In genomic region chr1:207499573-207499972, GRCh38 we compare ENCODE assay signal across 8 cellular contexts. TPM values are rescaled to one million over a fixed set of nuclear protein-coding genes. Genes with fewer than 3 reads are reported as not detected.
DNase-seq lines count a peak whose midpoint lies in the region; ATAC-seq and TF ChIP-seq lines count a peak whose summit lies in the region.

No MANE protein-coding gene starts in this region.

- no peaks in the 10 kb centered on the region for H3K9me3 Mint-ChIP-seq in natural killer cell

- peaks cover 42 to 59% of the 10 kb centered on the region in 2 donors for H3K27me3 Mint-ChIP-seq in natural killer cell (ENCODE audit: low read depth in 2 of 2)

- H3K4me3 Mint-ChIP-seq in natural killer cell: no peak overlapping the region

- no peak overlapping the region for H3K27ac Mint-ChIP-seq in natural killer cell

- H3K36me3 ChIP-seq in Panc1 (ENCODE audit: control insufficient read depth, insufficient read depth, low read length) (no peaks in the 10 kb centered on the region), esophagus muscularis mucosa (no peaks in the 10 kb centered on the region)

- no peak for TF ChIP-seq POLR2A in esophagus muscularis mucosa (IDR thresholded peaks at IDR 0.05; ENCODE audit: low read depth)

- POLR2A ChIA-PET in Panc1 (lab: Charles Lee): no interaction called here

- CTCF ChIA-PET in Panc1 (lab: Charles Lee): interaction anchor here (0.6 to 1.5 kb wide), 4 partner anchors 22 to 415 kb away, joined by 3 to 5 read pairs (median 3); no protein-coding TSS in a partner anchor

- intact Hi-C loops in Panc1 (cut with micrococcal nuclease; ENCODE audit: unreplicated experiment): loop anchor here (1.0 kb wide), 3 partner anchors 94 to 422 kb away; no protein-coding TSS in a partner anchor
- intact Hi-C loops in esophagus muscularis mucosa (cut with DNase I): no loop called here
- intact Hi-C loops in natural killer cell (cut with micrococcal nuclease): loop anchor here (1.0 kb wide), 1 partner anchor 415 kb away; no protein-coding TSS in a partner anchor

- peaks cover 0 to 9% of the 10 kb centered on the region in 2 donors for H3K4me1 Mint-ChIP-seq in natural killer cell

- H3K27ac ChIP-seq in Panc1 (ENCODE audit: low read length) (no peak overlapping the region), esophagus muscularis mucosa (replicated peaks in 1 of 4) (no peak overlapping the region)

- TF ChIP-seq EP300 in esophagus muscularis mucosa (IDR thresholded peaks at IDR 0.05): no peak

- H3K4me1 ChIP-seq in Panc1 (ENCODE audit: control insufficient read depth, insufficient read depth, low read length) (no peaks in the 10 kb centered on the region), esophagus muscularis mucosa (peaks cover 4 to 12% (median 10%) of the 10 kb centered on the region in 4 donors)

- DNase-seq in LHCN-M2 (ENCODE audit: low read depth) (peak; percentile 54), Panc1 (ENCODE audit: low read depth, low spot score) (peak; percentile 57), activated T-cell treated with anti-CD3 and anti-CD28 coated beads for 4 hours (peak; percentile 44), esophagus muscularis mucosa (ENCODE audit: extremely low spot score) (no peak), natural killer cell (peak; percentile 41)
- DNase-seq in stimulated activated naive CD4-positive, alpha-beta T cell treated with Interleukin-2 at 50 U/mL for 16 hours (lab: John Stamatoyannopoulos, UW): peak; percentile 51

- H3K9me3 ChIP-seq in Panc1 (ENCODE audit: control insufficient read depth, insufficient read depth, low read depth, low read length) (no peaks in the 10 kb centered on the region), esophagus muscularis mucosa (no peaks in the 10 kb centered on the region)

- ATAC-seq in Panc1 (peak; percentile 91), natural killer cell (peak; percentile 73 to 84 (median 77)), GM19467 (IDR thresholded peaks at IDR 0.05; ENCODE audit: unreplicated experiment) (no peak)

- TF ChIP-seq CTCF in GM12874 (IDR thresholded peaks at IDR 0.05; ENCODE audit: insufficient read depth, low read depth, low read length) (peak; percentile 63), Panc1 (IDR thresholded peaks at IDR 0.05) (peak; percentile 82), esophagus muscularis mucosa (IDR thresholded peaks at IDR 0.05) (peak; percentile 44 to 52 (median 47)), natural killer cell (IDR thresholded peaks at IDR 0.05) (peak; percentile 66)

- no peak overlapping the region for H3K4me3 ChIP-seq in Panc1 (ENCODE audit: low read depth in 2 of 2, low read length in 2 of 2)
- H3K4me3 ChIP-seq in esophagus muscularis mucosa: no peak overlapping the region

- BruUV-seq in Panc1 (replicated peaks; lab: Mats Ljungman, UMichigan): no TSS peak

- in situ Hi-C loops in Panc1 (cut with HindIII; ENCODE audit: low pct_unique_long_range_greater_than_20kb, low sequenced_read_pairs): no loop called here

- no peaks in the 10 kb centered on the region for H3K36me3 Mint-ChIP-seq in natural killer cell

- H3K27me3 ChIP-seq in Panc1 (ENCODE audit: control insufficient read depth, insufficient read depth, low read length) (peaks cover 28% of the 10 kb centered on the region), esophagus muscularis mucosa (peaks cover 0 to 57% (median 0%) of the 10 kb centered on the region in 4 donors)

- WGBS in esophagus muscularis mucosa: 0% methylated on average over 4 of the region's 4 CpGs

RNA-seq across cellular contexts. Expression of gene CR1, which starts 3.6 kb away (rescaled TPM):
- total RNA-seq in LHCN-M2 (2014; rRNA removed): not detected in 2 replicates
- not detected for polyA plus RNA-seq in LHCN-M2 (2012)
- total RNA-seq in Panc1 (2021; ENCODE audit: unreplicated experiment): not detected
- polyA plus RNA-seq in Panc1 (2012; ENCODE audit: insufficient read length): not detected
- 10 to 100 TPM in 1 of 4 donors, 1 to 10 TPM in 2, under 1 TPM in 1; 0.92 to 12.1 (median 2.6) TPM for total RNA-seq in esophagus muscularis mucosa
- total RNA-seq in natural killer cell: 10 to 100 TPM in 1 of 3 donors, 1 to 10 TPM in 2; 1.5 to 39.4 (median 2.6) TPM

RNA-seq across cellular contexts. Expression of gene CR2, which starts 45.4 kb away (rescaled TPM):
- total RNA-seq in LHCN-M2 (2014; rRNA removed) (not detected in 2 replicates), Panc1 (2021; ENCODE audit: unreplicated experiment) (0.08 TPM), esophagus muscularis mucosa (under 1 TPM in 2 of 4 donors, not detected in 2; 0.06 to 0.33 TPM), natural killer cell (under 1 TPM; 0.19 to 0.48 (median 0.29) TPM)
- polyA plus RNA-seq in LHCN-M2 (2012): not detected
- polyA plus RNA-seq in Panc1 (2012; ENCODE audit: insufficient read length): not detected
